ENCODE assay signal across 27 cellular contexts in the genomic region with DNA sequence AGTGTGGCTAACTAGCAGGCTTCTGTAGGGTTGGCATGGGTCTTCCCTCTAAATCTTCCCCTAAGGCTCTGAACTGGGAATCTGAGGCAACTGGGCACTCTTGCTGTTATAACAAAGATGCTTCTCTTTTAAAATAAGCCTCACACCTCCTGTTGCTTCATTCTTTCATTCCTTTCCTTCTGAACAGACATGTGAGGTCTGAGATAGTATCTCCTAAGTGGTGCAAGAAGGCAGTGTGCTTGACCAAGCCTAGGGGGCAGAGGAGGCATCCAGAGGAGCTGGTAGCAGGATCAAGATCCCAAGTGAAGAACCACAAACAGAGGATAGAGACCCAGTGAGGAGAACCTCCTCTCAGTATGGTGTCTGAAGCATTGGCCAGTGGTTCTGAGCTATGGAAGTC.
"Had no signal": no experiment of that assay in that cellular context is flagged by ENCODE, and none has a peak within 500 bp of the region (broad histone marks: within the 10 kb centered on the region; RNA-seq: fewer than 3 reads in every experiment).

No MANE protein-coding gene starts in this region.

- DNase-seq: activated CD4-positive, alpha-beta memory T cell treated with anti-CD3 and anti-CD28 coated beads for 36 hours; activated CD4-positive, alpha-beta T cell treated with anti-CD3 and anti-CD28 coated beads, Interleukin-2, amount 10 ng/mL, durations not matched to agents 24 days and 14 days; activated CD8-positive, alpha-beta memory T cell treated with anti-CD3 and anti-CD28 coated beads, Interleukin-2, amount 50 U/mL, for 4 hours; activated gamma-delta T cell; activated naive CD4-positive, alpha-beta T cell treated with anti-CD3 and anti-CD28 coated beads, Interleukin-2, amount 10 ng/mL, durations not matched to agents 7 days and 5 days; activated naive CD8-positive, alpha-beta T cell treated with anti-CD3 and anti-CD28 coated beads, Interleukin-2, amount 10 ng/mL, durations not matched to agents 7 days and 5 days; activated T-cell treated with anti-CD3 and anti-CD28 coated beads, Interleukin-2, amount 50 U/mL, for 1 hour; amniotic stem cell; dermis blood vessel endothelial cell; effector CD4-positive, alpha-beta T cell; gastrocnemius medialis; glutamatergic neuron; hippocampal formation; immature natural killer cell; kidney; left colon; lower lobe of right lung; mesenchymal stem cell; stimulated activated CD4-positive, alpha-beta T cell treated with anti-CD3 and anti-CD28 coated beads, Interleukin-15, amount 100 ng/mL, for 24 hours; stimulated activated CD4-positive, alpha-beta T cell treated with anti-CD3 and anti-CD28 coated beads, Interleukin-2, amount 100 ng/mL, for 24 hours; stimulated activated naive B cell treated with anti-CD40 and anti-IgM and Interleukin-4, amounts not matched to agents 10 μg/mL and 1 μg/mL and 100 μg/mL, for 72 hours; transverse colon had no signal

- H3K27me3 Mint-ChIP-seq: activated CD4-positive, alpha-beta memory T cell treated with anti-CD3 and anti-CD28 coated beads for 36 hours; activated CD4-positive, alpha-beta T cell treated with anti-CD3 and anti-CD28 coated beads, Interleukin-2, amount 10 ng/mL, durations not matched to agents 24 days and 14 days; activated naive CD4-positive, alpha-beta T cell treated with anti-CD3 and anti-CD28 coated beads, Interleukin-2, amount 10 ng/mL, durations not matched to agents 7 days and 5 days; activated naive CD8-positive, alpha-beta T cell treated with anti-CD3 and anti-CD28 coated beads, Interleukin-2, amount 10 ng/mL, durations not matched to agents 7 days and 5 days; natural killer cell treated with Interleukin-12 subunit alpha and Interleukin-12 subunit beta and Interleukin-15 and Interleukin-18, amount 100 ng/mL, for 72 hours; stimulated activated naive B cell treated with anti-CD40 and anti-IgM and Interleukin-4, amounts not matched to agents 10 μg/mL and 1 μg/mL and 100 μg/mL, for 72 hours had no signal

- H3K27ac ChIP-seq: epithelial cell of prostate, lower lobe of right lung, transverse colon, vagina, VCaP had no signal

- H3K36me3 ChIP-seq: gastrocnemius medialis, lower lobe of right lung, right atrium auricular region had no signal

- H3K27ac Mint-ChIP-seq: activated CD4-positive, alpha-beta memory T cell treated with anti-CD3 and anti-CD28 coated beads for 36 hours; activated CD4-positive, alpha-beta T cell treated with anti-CD3 and anti-CD28 coated beads, Interleukin-2, amount 10 ng/mL, durations not matched to agents 24 days and 14 days; activated naive CD4-positive, alpha-beta T cell treated with anti-CD3 and anti-CD28 coated beads, Interleukin-2, amount 10 ng/mL, durations not matched to agents 7 days and 5 days; activated naive CD8-positive, alpha-beta T cell treated with anti-CD3 and anti-CD28 coated beads, Interleukin-2, amount 10 ng/mL, durations not matched to agents 7 days and 5 days; immature natural killer cell; natural killer cell treated with Interleukin-12 subunit alpha and Interleukin-12 subunit beta and Interleukin-15 and Interleukin-18, amount 100 ng/mL, for 72 hours; stimulated activated naive B cell treated with anti-CD40 and anti-IgM and Interleukin-4, amounts not matched to agents 10 μg/mL and 1 μg/mL and 100 μg/mL, for 72 hours had no signal

- H3K9me3 Mint-ChIP-seq: immature natural killer cell had no signal

- H3K4me3 ChIP-seq: gastrocnemius medialis, lower lobe of right lung, right atrium auricular region, transverse colon, vagina had no signal

- H3K4me1 ChIP-seq: lower lobe of right lung had no signal

- H3K9me3 ChIP-seq: gastrocnemius medialis, lower lobe of right lung, right atrium auricular region, transverse colon, vagina had no signal

- H3K27me3 ChIP-seq: gastrocnemius medialis, right atrium auricular region, transverse colon, vagina had no signal

- H3K4me3 Mint-ChIP-seq: activated CD4-positive, alpha-beta memory T cell treated with anti-CD3 and anti-CD28 coated beads for 36 hours; activated CD4-positive, alpha-beta T cell treated with anti-CD3 and anti-CD28 coated beads, Interleukin-2, amount 10 ng/mL, durations not matched to agents 24 days and 14 days; activated naive CD4-positive, alpha-beta T cell treated with anti-CD3 and anti-CD28 coated beads, Interleukin-2, amount 10 ng/mL, durations not matched to agents 7 days and 5 days; activated naive CD8-positive, alpha-beta T cell treated with anti-CD3 and anti-CD28 coated beads, Interleukin-2, amount 10 ng/mL, durations not matched to agents 7 days and 5 days; immature natural killer cell; natural killer cell treated with Interleukin-12 subunit alpha and Interleukin-12 subunit beta and Interleukin-15 and Interleukin-18, amount 100 ng/mL, for 72 hours; stimulated activated naive B cell treated with anti-CD40 and anti-IgM and Interleukin-4, amounts not matched to agents 10 μg/mL and 1 μg/mL and 100 μg/mL, for 72 hours had no signal
